In the genomic region with DNA sequence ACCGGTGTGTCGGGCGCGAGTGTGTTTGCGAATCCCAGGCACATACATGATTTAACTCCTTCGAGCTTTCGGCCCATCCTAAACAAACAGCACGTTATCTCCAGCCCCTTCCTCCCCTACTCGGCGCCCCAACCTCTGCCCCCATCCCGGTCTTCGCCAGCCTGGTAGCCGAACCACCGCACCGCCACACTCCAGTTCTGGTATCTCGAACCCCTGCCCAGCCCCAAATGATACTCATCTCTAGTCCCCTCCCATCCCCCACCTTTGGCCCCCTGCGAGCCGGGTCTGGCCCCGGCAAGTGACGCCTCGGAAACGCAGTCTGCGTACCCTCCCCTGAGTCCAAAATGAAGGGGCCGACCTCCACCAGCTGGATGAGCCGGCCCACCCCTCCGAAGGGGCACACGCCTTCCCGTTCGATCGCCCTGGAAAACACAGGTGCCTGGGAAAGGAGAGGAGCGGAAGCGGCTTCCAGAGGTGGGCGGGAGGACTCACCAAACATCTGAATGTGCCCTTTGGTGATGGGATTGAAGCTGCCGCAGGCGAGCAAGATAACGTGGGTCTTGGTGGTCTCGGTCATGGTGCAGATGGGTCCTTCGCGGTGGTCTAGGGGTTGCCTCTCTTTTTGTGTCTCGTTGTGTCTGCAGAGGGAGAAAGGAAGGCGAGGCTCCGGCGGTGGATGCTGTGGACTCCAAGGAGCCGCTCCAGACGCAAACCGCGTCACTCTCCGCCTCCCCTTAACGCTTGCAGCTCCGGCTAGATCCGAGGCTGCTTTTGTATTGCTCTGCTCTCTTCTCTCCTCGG, we compare ENCODE assay signal across 1 cellular context.
TF ChIP-seq lines count a peak whose summit lies in the region.

NMNAT2 (minus strand) TSS at position 690 of the 801 bp plus-strand sequence; CDS start at position 577, 113 bp downstream.

TF ChIP-seq in HEK293, 187 proteins besides CTCF, POLR2A, EP300 and RAD21 (continued from another document):
- TF ChIP-seq ZBTB49 (tag by site-specific recombination; IDR thresholded peaks at IDR 0.05; ENCODE audit: low read depth) (no peak), ATF2 (tag by site-specific recombination; IDR thresholded peaks at IDR 0.05; ENCODE audit: low read depth) (no peak), SP3 (tag by site-specific recombination; IDR thresholded peaks at IDR 0.05) (peak; percentile 59), ZNF146 (tag by site-specific recombination; IDR thresholded peaks at IDR 0.05) (no peak), ZNF830 (tag by site-specific recombination; IDR thresholded peaks at IDR 0.05; ENCODE audit: low read depth) (no peak)
